In genomic region chr4:84177831-84178230, GRCh38 we compare ENCODE assay signal across 15 cellular contexts.
A peak's percentile ranks its signal among the peaks of the same experiment; 100 is the strongest.
DNase-seq lines count a peak whose midpoint lies in the region; TF ChIP-seq lines count a peak whose summit lies in the region.
"Had no signal": no experiment of that assay in that cellular context is flagged by ENCODE, and none has a peak within 500 bp of the region (broad histone marks: within the 10 kb centered on the region; RNA-seq: fewer than 3 reads in every experiment).

No MANE protein-coding gene starts in this region.

- H3K4me1 Mint-ChIP-seq in MCF 10A (ENCODE audit: insufficient read depth, unreplicated experiment) (no peaks in the 10 kb centered on the region), nephron progenitor cell (peaks cover 9% of the 10 kb centered on the region)
- H3K4me1 Mint-ChIP-seq: CD8-positive, alpha-beta memory T cell; IgD-negative memory B cell had no signal

- no TSS peak for BruUV-seq in MCF 10A (replicated peaks; lab: Mats Ljungman, UMichigan)

- intact Hi-C loops in MCF 10A (cut with micrococcal nuclease): no loop called here
- intact Hi-C loops in breast epithelium (cut with DNase I; ENCODE audit: low total_unique reads): no loop called here

- no peak overlapping the region for H3K4me3 ChIP-seq in breast epithelium
- H3K4me3 ChIP-seq in epithelial cell of esophagus (ENCODE audit: low read length): no peak overlapping the region
- H3K4me3 ChIP-seq: BLaER1, HAP-1 had no signal

- peak; percentile 54 for DNase-seq in MCF 10A (ENCODE audit: unreplicated experiment)
- no peak for DNase-seq in breast epithelium (ENCODE audit: low spot score in 2 of 2)
- DNase-seq in epithelial cell of esophagus (ENCODE audit: low read depth): peak; percentile 54
- DNase-seq in nephron progenitor cell: no peak
- no peak for DNase-seq in ecto neural progenitor cell (ENCODE audit: low spot score)
- no peak for DNase-seq in activated CD4-positive, alpha-beta T cell treated with anti-CD3 and anti-CD28 coated beads for 48 hours
- no peak for DNase-seq in activated T-cell treated with anti-CD3 and anti-CD28 coated beads, Interleukin-2, amount 50 U/mL, for 1 hour
- DNase-seq: 8988T; AML-193; Caco-2; CD8-positive, alpha-beta memory T cell; HFFc6 had no signal

- H3K27ac ChIP-seq in breast epithelium: no peak overlapping the region
- H3K27ac ChIP-seq: BLaER1 had no signal

- POLR2A ChIA-PET in MCF 10A (lab: Yijun Ruan, JAX): interaction anchor here (1.4 kb wide), 1 partner anchor 16 kb away, joined by 3 read pairs; no protein-coding TSS in a partner anchor

- H3K9me3 Mint-ChIP-seq in MCF 10A (ENCODE audit: unreplicated experiment) (no peaks in the 10 kb centered on the region), nephron progenitor cell (no peaks in the 10 kb centered on the region)
- H3K9me3 Mint-ChIP-seq: IgD-negative memory B cell had no signal

- H3K27me3 Mint-ChIP-seq in MCF 10A (ENCODE audit: insufficient read depth, unreplicated experiment): no peaks in the 10 kb centered on the region
- H3K27me3 Mint-ChIP-seq in nephron progenitor cell (ENCODE audit: low read depth, poor library complexity): peaks cover 3% of the 10 kb centered on the region
- H3K27me3 Mint-ChIP-seq: IgD-negative memory B cell had no signal

- TF ChIP-seq CTCF in MCF 10A (IDR thresholded peaks at IDR 0.05; ENCODE audit: unreplicated experiment) (no peak), breast epithelium (IDR thresholded peaks at IDR 0.05) (no peak), epithelial cell of esophagus (IDR thresholded peaks at IDR 0.05; ENCODE audit: insufficient read depth, low read depth, low read length, missing control alignments) (no peak), nephron progenitor cell (IDR thresholded peaks at IDR 0.05) (no peak)

- no peak for TF ChIP-seq POLR2A in breast epithelium (IDR thresholded peaks at IDR 0.05)

- H3K9me3 ChIP-seq in breast epithelium: no peaks in the 10 kb centered on the region
- H3K9me3 ChIP-seq: BLaER1, Caco-2, HAP-1 had no signal

- no peak overlapping the region for H3K27ac Mint-ChIP-seq in MCF 10A (ENCODE audit: low read depth, unreplicated experiment)
- H3K27ac Mint-ChIP-seq in nephron progenitor cell: peak overlapping the region; percentile 41
- H3K27ac Mint-ChIP-seq: CD8-positive, alpha-beta memory T cell; HFFc6; IgD-negative memory B cell had no signal

- H3K4me3 Mint-ChIP-seq in MCF 10A (ENCODE audit: unreplicated experiment): no peak overlapping the region
- H3K4me3 Mint-ChIP-seq in nephron progenitor cell: no peak overlapping the region
- H3K4me3 Mint-ChIP-seq: CD8-positive, alpha-beta memory T cell; HFFc6; IgD-negative memory B cell had no signal

- CTCF ChIA-PET in MCF 10A (lab: Yijun Ruan, JAX): interaction anchor here (0.6 kb wide), 1 partner anchor 20 kb away, joined by 3 read pairs; no protein-coding TSS in a partner anchor

- no peaks in the 10 kb centered on the region for H3K36me3 ChIP-seq in breast epithelium
- H3K36me3 ChIP-seq: BLaER1, HAP-1 had no signal

- H3K27me3 ChIP-seq in breast epithelium: no peaks in the 10 kb centered on the region
- H3K27me3 ChIP-seq: BLaER1 had no signal

- H3K36me3 Mint-ChIP-seq in MCF 10A (ENCODE audit: insufficient read depth, unreplicated experiment) (no peaks in the 10 kb centered on the region), nephron progenitor cell (ENCODE audit: low read depth) (no peaks in the 10 kb centered on the region)
- H3K36me3 Mint-ChIP-seq: CD8-positive, alpha-beta memory T cell; IgD-negative memory B cell had no signal

- H3K4me1 ChIP-seq in breast epithelium: no peaks in the 10 kb centered on the region
- H3K4me1 ChIP-seq: BLaER1, Caco-2, HAP-1 had no signal

Comparison
In these comparisons a context has a peak if more than half of its experiments do, and no peak if none do; other contexts are left out.
1. DNase-seq: peak in MCF 10A (single experiment) and epithelial cell of esophagus (single experiment); none in breast epithelium (0 of 2), nephron progenitor cell (single experiment), ecto neural progenitor cell (single experiment), activated CD4-positive, alpha-beta T cell treated with anti-CD3 and anti-CD28 coated beads for 48 hours (single experiment) and activated T-cell treated with anti-CD3 and anti-CD28 coated beads, Interleukin-2, amount 50 U/mL, for 1 hour (single experiment).